In genomic region chr2:210224660-210225460, GRCh38 we compare ENCODE assay signal across 1 cellular context.
TF ChIP-seq lines count a peak whose summit lies in the region.

Gene ACADL, minus strand, starts transcription at chr2:210225447. Its CDS starts 184 bp downstream, at chr2:210225263.

TF ChIP-seq in HepG2, 621 proteins besides CTCF, POLR2A, EP300 and RAD21 (continued from another document and continues in another):
- no peak for TF ChIP-seq ZNF891 (CRISPR knock-in tag; IDR thresholded peaks at IDR 0.05)
- peak; percentile 50 for TF ChIP-seq ZNF768 (CRISPR knock-in tag; IDR thresholded peaks at IDR 0.05)
- TF ChIP-seq PTBP1 (IDR thresholded peaks at IDR 0.05; ENCODE audit: low read depth, low read length, poor library complexity, severe bottlenecking), result peak; percentile 16
- TF ChIP-seq PAWR (CRISPR knock-in tag; IDR thresholded peaks at IDR 0.05; ENCODE audit: borderline replicate concordance), result no peak
- peak; percentile 44 for TF ChIP-seq HNRNPLL (IDR thresholded peaks at IDR 0.05; ENCODE audit: low read depth, low read length, poor library complexity, severe bottlenecking)
- TF ChIP-seq CBX2 (IDR thresholded peaks at IDR 0.05; ENCODE audit: low read depth, low read length), result no peak
- peak; percentile 85; the same call in 1 of the 2 replicates for TF ChIP-seq CBX2 (CRISPR knock-in tag; IDR thresholded peaks at IDR 0.05; ENCODE audit: low read depth)
- 0 out of 2 replicates have a peak, but pooled peaks have one; percentile 68 for TF ChIP-seq ZNF432 (CRISPR knock-in tag; IDR thresholded peaks at IDR 0.05; ENCODE audit: borderline replicate concordance)
- no peak for TF ChIP-seq ARID2 (CRISPR knock-in tag; IDR thresholded peaks at IDR 0.05; ENCODE audit: borderline replicate concordance)
- TF ChIP-seq ZNF318 (CRISPR knock-in tag; IDR thresholded peaks at IDR 0.05), result no peak
- peak; percentile 78; the same call in 1 of the 2 replicates for TF ChIP-seq KDM5B (CRISPR knock-in tag; IDR thresholded peaks at IDR 0.05; ENCODE audit: borderline replicate concordance)
- TF ChIP-seq ZNF775 (CRISPR knock-in tag; IDR thresholded peaks at IDR 0.05; ENCODE audit: borderline replicate concordance), result no peak
- 0 out of 2 replicates have a peak, but pooled peaks have one; percentile 56 for TF ChIP-seq LBX2 (CRISPR knock-in tag; IDR thresholded peaks at IDR 0.05; ENCODE audit: borderline replicate concordance)
- TF ChIP-seq TBX2 (CRISPR knock-in tag; IDR thresholded peaks at IDR 0.05; ENCODE audit: borderline replicate concordance), result peak; percentile 34
- peak; percentile 99 for TF ChIP-seq ZNF800 (CRISPR knock-in tag; IDR thresholded peaks at IDR 0.05)
- 0 out of 2 replicates have a peak, but pooled peaks have one; percentile 42 for TF ChIP-seq PHF21A (CRISPR knock-in tag; IDR thresholded peaks at IDR 0.05)
- TF ChIP-seq ZNF563 (CRISPR knock-in tag; IDR thresholded peaks at IDR 0.05), result peak; percentile 97
- TF ChIP-seq ZNF724P (CRISPR knock-in tag; IDR thresholded peaks at IDR 0.05; ENCODE audit: borderline replicate concordance), result peak; percentile 75; the same call in 1 of the 2 replicates
- TF ChIP-seq ZFX (CRISPR knock-in tag; IDR thresholded peaks at IDR 0.05; ENCODE audit: low read depth), result peak; percentile 44; the same call in 1 of the 2 replicates
- peak; percentile 93 for TF ChIP-seq ZNF777 (CRISPR knock-in tag; IDR thresholded peaks at IDR 0.05)
- 0 out of 2 replicates have a peak, but pooled peaks have one; percentile 43 for TF ChIP-seq ZNF709 (CRISPR knock-in tag; IDR thresholded peaks at IDR 0.05)
- TF ChIP-seq HMGXB4 (CRISPR knock-in tag; IDR thresholded peaks at IDR 0.05; ENCODE audit: borderline replicate concordance in 1 of 2, low read depth in 1 of 2), result peak in 1 of 2 experiments; percentile 18; a peak in 1 of 4 replicates
- TF ChIP-seq ATF6 (CRISPR knock-in tag; conservative IDR thresholded peaks at IDR 0.05), result no peak
- TF ChIP-seq ATF7-NPFF (CRISPR knock-in tag; IDR thresholded peaks at IDR 0.05; ENCODE audit: low read depth), result peak; percentile 55; the same call in 1 of the 2 replicates
- no peak for TF ChIP-seq ZNF780A (CRISPR knock-in tag; IDR thresholded peaks at IDR 0.05)
- TF ChIP-seq ARID4A (CRISPR knock-in tag; IDR thresholded peaks at IDR 0.05; ENCODE audit: borderline replicate concordance), result peak; percentile 60; the same call in 1 of the 2 replicates
- 0 out of 2 replicates have a peak, but pooled peaks have one; percentile 45 for TF ChIP-seq ZNF564 (CRISPR knock-in tag; IDR thresholded peaks at IDR 0.05)
- TF ChIP-seq ZFP1 (CRISPR knock-in tag; IDR thresholded peaks at IDR 0.05), result no peak
- TF ChIP-seq SP1 (IDR thresholded peaks at IDR 0.05), result no peak
- no peak for TF ChIP-seq SP1 (CRISPR knock-in tag; IDR thresholded peaks at IDR 0.05)
- no peak for TF ChIP-seq NPAS2 (CRISPR knock-in tag; IDR thresholded peaks at IDR 0.05; ENCODE audit: borderline replicate concordance)
- TF ChIP-seq ZNF605 (CRISPR knock-in tag; IDR thresholded peaks at IDR 0.05), result peak; percentile 48; the same call in 1 of the 2 replicates
- TF ChIP-seq ZNF230 (CRISPR knock-in tag; IDR thresholded peaks at IDR 0.05), result 0 out of 2 replicates have a peak, but pooled peaks have one; percentile 56
- no peak for TF ChIP-seq ZNF101 (CRISPR knock-in tag; IDR thresholded peaks at IDR 0.05; ENCODE audit: borderline replicate concordance, low read depth)
